ENCODE assay signal across 1 cellular context in the genomic region with DNA sequence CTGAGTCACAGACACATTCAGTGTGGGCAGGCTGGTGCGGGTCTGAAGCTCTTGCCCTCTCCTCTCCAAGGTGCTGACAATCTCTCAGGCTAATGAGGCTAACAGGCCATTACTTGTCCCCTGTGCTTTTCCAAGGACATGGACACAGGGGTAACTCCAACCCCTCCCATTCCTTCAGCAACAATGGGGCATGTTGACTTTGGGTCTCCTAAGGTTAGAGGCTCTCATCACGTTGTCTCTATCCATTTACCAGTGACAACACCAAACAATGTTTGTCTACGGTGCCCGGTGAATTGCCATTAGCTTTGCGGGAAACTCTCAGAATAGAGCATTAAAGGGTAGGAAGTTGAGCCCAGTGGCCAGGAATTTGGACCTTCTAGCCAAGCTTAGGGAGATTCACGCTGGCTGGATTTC.
A peak's percentile ranks its signal among the peaks of the same experiment; 100 is the strongest.
TF ChIP-seq lines count a peak whose summit lies in the region.

No MANE protein-coding gene starts in this region.

TF ChIP-seq in HepG2, 621 proteins besides CTCF, POLR2A, EP300 and RAD21 (continued from another document and continues in another):
- TF ChIP-seq, protein P1, sequence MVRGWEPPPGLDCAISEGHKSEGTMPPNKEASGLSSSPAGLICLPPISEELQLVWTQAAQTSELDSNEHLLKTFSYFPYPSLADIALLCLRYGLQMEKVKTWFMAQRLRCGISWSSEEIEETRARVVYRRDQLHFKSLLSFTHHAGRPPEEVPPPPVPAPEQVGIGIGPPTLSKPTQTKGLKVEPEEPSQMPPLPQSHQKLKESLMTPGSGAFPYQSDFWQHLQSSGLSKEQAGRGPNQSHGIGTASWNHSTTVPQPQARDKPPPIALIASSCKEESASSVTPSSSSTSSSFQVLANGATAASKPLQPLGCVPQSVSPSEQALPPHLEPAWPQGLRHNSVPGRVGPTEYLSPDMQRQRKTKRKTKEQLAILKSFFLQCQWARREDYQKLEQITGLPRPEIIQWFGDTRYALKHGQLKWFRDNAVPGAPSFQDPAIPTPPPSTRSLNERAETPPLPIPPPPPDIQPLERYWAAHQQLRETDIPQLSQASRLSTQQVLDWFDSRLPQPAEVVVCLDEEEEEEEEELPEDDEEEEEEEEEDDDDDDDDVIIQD (CRISPR knock-in tag; IDR thresholded peaks at IDR 0.05; ENCODE audit: low read depth) = peak; percentile 38; the same call in 1 of the 2 replicates
- peak; percentile 43; the same call in 1 of the 2 replicates for TF ChIP-seq KAT8 (CRISPR knock-in tag; IDR thresholded peaks at IDR 0.05)
- TF ChIP-seq XBP1 (CRISPR knock-in tag; IDR thresholded peaks at IDR 0.05) = no peak
- TF ChIP-seq NPAS2 (CRISPR knock-in tag; IDR thresholded peaks at IDR 0.05; ENCODE audit: borderline replicate concordance) = no peak
- no peak for TF ChIP-seq RCOR2 (CRISPR knock-in tag; IDR thresholded peaks at IDR 0.05)
- TF ChIP-seq ZNF720 (CRISPR knock-in tag; IDR thresholded peaks at IDR 0.05) = no peak
- TF ChIP-seq MAZ (IDR thresholded peaks at IDR 0.05; ENCODE audit: borderline replicate concordance, low read depth, low read length) = no peak
- no peak for TF ChIP-seq MAZ (CRISPR knock-in tag; IDR thresholded peaks at IDR 0.05; ENCODE audit: low read depth)
- no peak for TF ChIP-seq LCORL (IDR thresholded peaks at IDR 0.05)
- TF ChIP-seq LCORL (CRISPR knock-in tag; IDR thresholded peaks at IDR 0.05) = 0 out of 2 replicates have a peak, but pooled peaks have one; percentile 14
- 0 out of 2 replicates have a peak, but pooled peaks have one; percentile 37 for TF ChIP-seq MEIS1 (CRISPR knock-in tag; IDR thresholded peaks at IDR 0.05; ENCODE audit: borderline replicate concordance)
- no peak for TF ChIP-seq SIN3A (IDR thresholded peaks at IDR 0.05; ENCODE audit: borderline replicate concordance, low read depth, low read length)
- no peak for TF ChIP-seq ZNF446 (CRISPR knock-in tag; IDR thresholded peaks at IDR 0.05)
- TF ChIP-seq, protein P2, sequence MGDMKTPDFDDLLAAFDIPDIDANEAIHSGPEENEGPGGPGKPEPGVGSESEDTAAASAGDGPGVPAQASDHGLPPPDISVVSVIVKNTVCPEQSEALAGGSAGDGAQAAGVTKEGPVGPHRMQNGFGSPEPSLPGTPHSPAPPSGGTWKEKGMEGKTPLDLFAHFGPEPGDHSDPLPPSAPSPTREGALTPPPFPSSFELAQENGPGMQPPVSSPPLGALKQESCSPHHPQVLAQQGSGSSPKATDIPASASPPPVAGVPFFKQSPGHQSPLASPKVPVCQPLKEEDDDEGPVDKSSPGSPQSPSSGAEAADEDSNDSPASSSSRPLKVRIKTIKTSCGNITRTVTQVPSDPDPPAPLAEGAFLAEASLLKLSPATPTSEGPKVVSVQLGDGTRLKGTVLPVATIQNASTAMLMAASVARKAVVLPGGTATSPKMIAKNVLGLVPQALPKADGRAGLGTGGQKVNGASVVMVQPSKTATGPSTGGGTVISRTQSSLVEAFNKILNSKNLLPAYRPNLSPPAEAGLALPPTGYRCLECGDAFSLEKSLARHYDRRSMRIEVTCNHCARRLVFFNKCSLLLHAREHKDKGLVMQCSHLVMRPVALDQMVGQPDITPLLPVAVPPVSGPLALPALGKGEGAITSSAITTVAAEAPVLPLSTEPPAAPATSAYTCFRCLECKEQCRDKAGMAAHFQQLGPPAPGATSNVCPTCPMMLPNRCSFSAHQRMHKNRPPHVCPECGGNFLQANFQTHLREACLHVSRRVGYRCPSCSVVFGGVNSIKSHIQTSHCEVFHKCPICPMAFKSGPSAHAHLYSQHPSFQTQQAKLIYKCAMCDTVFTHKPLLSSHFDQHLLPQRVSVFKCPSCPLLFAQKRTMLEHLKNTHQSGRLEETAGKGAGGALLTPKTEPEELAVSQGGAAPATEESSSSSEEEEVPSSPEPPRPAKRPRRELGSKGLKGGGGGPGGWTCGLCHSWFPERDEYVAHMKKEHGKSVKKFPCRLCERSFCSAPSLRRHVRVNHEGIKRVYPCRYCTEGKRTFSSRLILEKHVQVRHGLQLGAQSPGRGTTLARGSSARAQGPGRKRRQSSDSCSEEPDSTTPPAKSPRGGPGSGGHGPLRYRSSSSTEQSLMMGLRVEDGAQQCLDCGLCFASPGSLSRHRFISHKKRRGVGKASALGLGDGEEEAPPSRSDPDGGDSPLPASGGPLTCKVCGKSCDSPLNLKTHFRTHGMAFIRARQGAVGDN (CRISPR knock-in tag; IDR thresholded peaks at IDR 0.05) = peak; percentile 5; the same call in 1 of the 2 replicates
- no peak for TF ChIP-seq ZNF772 (CRISPR knock-in tag; IDR thresholded peaks at IDR 0.05)
- TF ChIP-seq, protein P3, sequence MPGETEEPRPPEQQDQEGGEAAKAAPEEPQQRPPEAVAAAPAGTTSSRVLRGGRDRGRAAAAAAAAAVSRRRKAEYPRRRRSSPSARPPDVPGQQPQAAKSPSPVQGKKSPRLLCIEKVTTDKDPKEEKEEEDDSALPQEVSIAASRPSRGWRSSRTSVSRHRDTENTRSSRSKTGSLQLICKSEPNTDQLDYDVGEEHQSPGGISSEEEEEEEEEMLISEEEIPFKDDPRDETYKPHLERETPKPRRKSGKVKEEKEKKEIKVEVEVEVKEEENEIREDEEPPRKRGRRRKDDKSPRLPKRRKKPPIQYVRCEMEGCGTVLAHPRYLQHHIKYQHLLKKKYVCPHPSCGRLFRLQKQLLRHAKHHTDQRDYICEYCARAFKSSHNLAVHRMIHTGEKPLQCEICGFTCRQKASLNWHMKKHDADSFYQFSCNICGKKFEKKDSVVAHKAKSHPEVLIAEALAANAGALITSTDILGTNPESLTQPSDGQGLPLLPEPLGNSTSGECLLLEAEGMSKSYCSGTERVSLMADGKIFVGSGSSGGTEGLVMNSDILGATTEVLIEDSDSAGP (CRISPR knock-in tag; IDR thresholded peaks at IDR 0.05; ENCODE audit: borderline replicate concordance) = peak; percentile 30; the same call in 1 of the 2 replicates
- no peak for TF ChIP-seq SUZ12 (IDR thresholded peaks at IDR 0.05; ENCODE audit: low read depth, low read length)
- TF ChIP-seq, protein P4, sequence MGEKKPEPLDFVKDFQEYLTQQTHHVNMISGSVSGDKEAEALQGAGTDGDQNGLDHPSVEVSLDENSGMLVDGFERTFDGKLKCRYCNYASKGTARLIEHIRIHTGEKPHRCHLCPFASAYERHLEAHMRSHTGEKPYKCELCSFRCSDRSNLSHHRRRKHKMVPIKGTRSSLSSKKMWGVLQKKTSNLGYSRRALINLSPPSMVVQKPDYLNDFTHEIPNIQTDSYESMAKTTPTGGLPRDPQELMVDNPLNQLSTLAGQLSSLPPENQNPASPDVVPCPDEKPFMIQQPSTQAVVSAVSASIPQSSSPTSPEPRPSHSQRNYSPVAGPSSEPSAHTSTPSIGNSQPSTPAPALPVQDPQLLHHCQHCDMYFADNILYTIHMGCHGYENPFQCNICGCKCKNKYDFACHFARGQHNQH (CRISPR knock-in tag; IDR thresholded peaks at IDR 0.05) = peak; percentile 55; the same call in 1 of the 2 replicates
- TF ChIP-seq ZMYM3 (CRISPR knock-in tag; IDR thresholded peaks at IDR 0.05) = peak; percentile 32
- TF ChIP-seq FOSL2 (CRISPR knock-in tag; IDR thresholded peaks at IDR 0.05) = peak; percentile 21; the same call in 1 of the 2 replicates
- TF ChIP-seq TCF7L2 (IDR thresholded peaks at IDR 0.05; ENCODE audit: low read depth, low read length) = no peak
- TF ChIP-seq, protein P5, sequence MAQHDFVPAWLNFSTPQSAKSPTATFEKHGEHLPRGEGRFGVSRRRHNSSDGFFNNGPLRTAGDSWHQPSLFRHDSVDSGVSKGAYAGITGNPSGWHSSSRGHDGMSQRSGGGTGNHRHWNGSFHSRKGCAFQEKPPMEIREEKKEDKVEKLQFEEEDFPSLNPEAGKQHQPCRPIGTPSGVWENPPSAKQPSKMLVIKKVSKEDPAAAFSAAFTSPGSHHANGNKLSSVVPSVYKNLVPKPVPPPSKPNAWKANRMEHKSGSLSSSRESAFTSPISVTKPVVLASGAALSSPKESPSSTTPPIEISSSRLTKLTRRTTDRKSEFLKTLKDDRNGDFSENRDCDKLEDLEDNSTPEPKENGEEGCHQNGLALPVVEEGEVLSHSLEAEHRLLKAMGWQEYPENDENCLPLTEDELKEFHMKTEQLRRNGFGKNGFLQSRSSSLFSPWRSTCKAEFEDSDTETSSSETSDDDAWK (CRISPR knock-in tag; IDR thresholded peaks at IDR 0.05) = no peak
- TF ChIP-seq, protein P6, sequence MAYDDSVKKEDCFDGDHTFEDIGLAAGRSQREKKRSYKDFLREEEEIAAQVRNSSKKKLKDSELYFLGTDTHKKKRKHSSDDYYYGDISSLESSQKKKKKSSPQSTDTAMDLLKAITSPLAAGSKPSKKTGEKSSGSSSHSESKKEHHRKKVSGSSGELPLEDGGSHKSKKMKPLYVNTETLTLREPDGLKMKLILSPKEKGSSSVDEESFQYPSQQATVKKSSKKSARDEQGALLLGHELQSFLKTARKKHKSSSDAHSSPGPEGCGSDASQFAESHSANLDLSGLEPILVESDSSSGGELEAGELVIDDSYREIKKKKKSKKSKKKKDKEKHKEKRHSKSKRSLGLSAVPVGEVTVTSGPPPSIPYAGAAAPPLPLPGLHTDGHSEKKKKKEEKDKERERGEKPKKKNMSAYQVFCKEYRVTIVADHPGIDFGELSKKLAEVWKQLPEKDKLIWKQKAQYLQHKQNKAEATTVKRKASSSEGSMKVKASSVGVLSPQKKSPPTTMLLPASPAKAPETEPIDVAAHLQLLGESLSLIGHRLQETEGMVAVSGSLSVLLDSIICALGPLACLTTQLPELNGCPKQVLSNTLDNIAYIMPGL (CRISPR knock-in tag; IDR thresholded peaks at IDR 0.05; ENCODE audit: borderline replicate concordance in 1 of 2, low read depth in 1 of 2) = no peak
- TF ChIP-seq TBL1XR1 (IDR thresholded peaks at IDR 0.05; ENCODE audit: borderline replicate concordance, low read length, partially characterized antibody) = no peak
- TF ChIP-seq ESRRA (CRISPR knock-in tag; IDR thresholded peaks at IDR 0.05; ENCODE audit: low read depth) = no peak
- no peak for TF ChIP-seq ZNF205 (CRISPR knock-in tag; IDR thresholded peaks at IDR 0.05)
- TF ChIP-seq MIER2 (CRISPR knock-in tag; IDR thresholded peaks at IDR 0.05) = peak; percentile 85; the same call in 1 of the 2 replicates
- peak; percentile 72 for TF ChIP-seq NR2F6 (IDR thresholded peaks at IDR 0.05)
- TF ChIP-seq NR2F6 (CRISPR knock-in tag; IDR thresholded peaks at IDR 0.05) = peak; percentile 63
- TF ChIP-seq, protein P7, sequence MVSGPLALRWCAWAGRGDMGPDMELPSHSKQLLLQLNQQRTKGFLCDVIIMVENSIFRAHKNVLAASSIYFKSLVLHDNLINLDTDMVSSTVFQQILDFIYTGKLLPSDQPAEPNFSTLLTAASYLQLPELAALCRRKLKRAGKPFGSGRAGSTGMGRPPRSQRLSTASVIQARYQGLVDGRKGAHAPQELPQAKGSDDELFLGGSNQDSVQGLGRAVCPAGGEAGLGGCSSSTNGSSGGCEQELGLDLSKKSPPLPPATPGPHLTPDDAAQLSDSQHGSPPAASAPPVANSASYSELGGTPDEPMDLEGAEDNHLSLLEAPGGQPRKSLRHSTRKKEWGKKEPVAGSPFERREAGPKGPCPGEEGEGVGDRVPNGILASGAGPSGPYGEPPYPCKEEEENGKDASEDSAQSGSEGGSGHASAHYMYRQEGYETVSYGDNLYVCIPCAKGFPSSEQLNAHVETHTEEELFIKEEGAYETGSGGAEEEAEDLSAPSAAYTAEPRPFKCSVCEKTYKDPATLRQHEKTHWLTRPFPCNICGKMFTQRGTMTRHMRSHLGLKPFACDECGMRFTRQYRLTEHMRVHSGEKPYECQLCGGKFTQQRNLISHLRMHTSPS (CRISPR knock-in tag; IDR thresholded peaks at IDR 0.05; ENCODE audit: low read depth) = peak; percentile 75; the same call in 1 of the 2 replicates
- no peak for TF ChIP-seq ZEB1 (IDR thresholded peaks at IDR 0.05; ENCODE audit: insufficient replicate concordance, low read depth)
- 0 out of 2 replicates have a peak, but pooled peaks have one; percentile 40 for TF ChIP-seq BORCS8-MEF2B (CRISPR knock-in tag; IDR thresholded peaks at IDR 0.05)
- peak; percentile 67; the same call in 1 of the 2 replicates for TF ChIP-seq HMG20A (CRISPR knock-in tag; IDR thresholded peaks at IDR 0.05; ENCODE audit: borderline replicate concordance)
- TF ChIP-seq, protein P8, sequence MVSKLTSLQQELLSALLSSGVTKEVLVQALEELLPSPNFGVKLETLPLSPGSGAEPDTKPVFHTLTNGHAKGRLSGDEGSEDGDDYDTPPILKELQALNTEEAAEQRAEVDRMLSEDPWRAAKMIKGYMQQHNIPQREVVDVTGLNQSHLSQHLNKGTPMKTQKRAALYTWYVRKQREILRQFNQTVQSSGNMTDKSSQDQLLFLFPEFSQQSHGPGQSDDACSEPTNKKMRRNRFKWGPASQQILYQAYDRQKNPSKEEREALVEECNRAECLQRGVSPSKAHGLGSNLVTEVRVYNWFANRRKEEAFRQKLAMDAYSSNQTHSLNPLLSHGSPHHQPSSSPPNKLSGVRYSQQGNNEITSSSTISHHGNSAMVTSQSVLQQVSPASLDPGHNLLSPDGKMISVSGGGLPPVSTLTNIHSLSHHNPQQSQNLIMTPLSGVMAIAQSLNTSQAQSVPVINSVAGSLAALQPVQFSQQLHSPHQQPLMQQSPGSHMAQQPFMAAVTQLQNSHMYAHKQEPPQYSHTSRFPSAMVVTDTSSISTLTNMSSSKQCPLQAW (CRISPR knock-in tag; IDR thresholded peaks at IDR 0.05) = peak; percentile 59; the same call in 1 of the 2 replicates
- TF ChIP-seq, protein P9, sequence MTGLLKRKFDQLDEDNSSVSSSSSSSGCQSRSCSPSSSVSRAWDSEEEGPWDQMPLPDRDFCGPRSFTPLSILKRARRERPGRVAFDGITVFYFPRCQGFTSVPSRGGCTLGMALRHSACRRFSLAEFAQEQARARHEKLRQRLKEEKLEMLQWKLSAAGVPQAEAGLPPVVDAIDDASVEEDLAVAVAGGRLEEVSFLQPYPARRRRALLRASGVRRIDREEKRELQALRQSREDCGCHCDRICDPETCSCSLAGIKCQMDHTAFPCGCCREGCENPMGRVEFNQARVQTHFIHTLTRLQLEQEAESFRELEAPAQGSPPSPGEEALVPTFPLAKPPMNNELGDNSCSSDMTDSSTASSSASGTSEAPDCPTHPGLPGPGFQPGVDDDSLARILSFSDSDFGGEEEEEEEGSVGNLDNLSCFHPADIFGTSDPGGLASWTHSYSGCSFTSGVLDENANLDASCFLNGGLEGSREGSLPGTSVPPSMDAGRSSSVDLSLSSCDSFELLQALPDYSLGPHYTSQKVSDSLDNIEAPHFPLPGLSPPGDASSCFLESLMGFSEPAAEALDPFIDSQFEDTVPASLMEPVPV (CRISPR knock-in tag; IDR thresholded peaks at IDR 0.05) = no peak
- no peak for TF ChIP-seq ZNF121 (CRISPR knock-in tag; IDR thresholded peaks at IDR 0.05)
- TF ChIP-seq ZNF292 (CRISPR knock-in tag; IDR thresholded peaks at IDR 0.05; ENCODE audit: borderline replicate concordance, low read depth) = peak; percentile 35; the same call in 1 of the 2 replicates
